27 cellular contexts compared by ENCODE assay signal in the genomic region with DNA sequence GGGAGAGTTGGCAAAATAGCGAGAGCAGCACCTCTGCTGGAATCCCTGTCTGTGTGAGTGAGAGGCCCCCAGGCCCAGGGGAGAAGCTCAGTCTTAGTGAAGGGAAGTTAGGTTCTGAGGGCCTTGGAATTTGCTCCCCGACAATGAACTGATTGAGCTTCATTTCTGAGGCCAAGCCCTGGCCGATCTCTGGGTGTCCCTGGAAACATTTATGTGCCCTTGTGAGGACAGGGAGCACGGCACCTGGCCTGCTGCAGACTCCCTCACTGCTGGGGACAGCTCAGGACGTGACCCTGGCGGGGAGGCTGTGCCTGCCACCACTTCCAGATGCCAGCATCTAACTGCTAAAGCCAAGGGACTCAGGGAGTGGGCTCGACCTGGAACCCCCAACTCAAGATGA. TPM values are rescaled to one million over a fixed set of nuclear protein-coding genes. Genes with fewer than 3 reads are reported as not detected.
DNase-seq lines count a peak whose midpoint lies in the region; ATAC-seq, FAIRE-seq and TF ChIP-seq lines count a peak whose summit lies in the region.
"Had no signal": no experiment of that assay in that cellular context is flagged by ENCODE, and none has a peak within 500 bp of the region (broad histone marks: within the 10 kb centered on the region; RNA-seq: fewer than 3 reads in every experiment).

No MANE protein-coding gene starts in this region.

- no peak overlapping the region for H2BK120ac ChIP-seq in IMR-90 (ENCODE audit: low read depth, low read length)

- ATAC-seq in IMR-90 (ENCODE audit: low read depth), result no peak
- ATAC-seq: A549, GM12878 had no signal

- no peaks in the 10 kb centered on the region for H3K4me1 ChIP-seq in IMR-90 (ENCODE audit: control insufficient read depth, insufficient read depth, low read length)
- H3K4me1 ChIP-seq in neural progenitor cell, result peaks cover 6% of the 10 kb centered on the region
- H3K4me1 ChIP-seq in osteoblast (ENCODE audit: insufficient read depth, low read length), result no peaks in the 10 kb centered on the region
- H3K4me1 ChIP-seq: A549, BE2C had no signal

- no peak overlapping the region for H3K23ac ChIP-seq in IMR-90 (ENCODE audit: low read depth, low read length)

- DNase-seq in T-helper 1 cell (no peak), IMR-90 (no peak), neural progenitor cell (ENCODE audit: low spot score) (no peak), osteoblast (ENCODE audit: insufficient read length, low spot score, missing footprints) (peak; percentile 66), GM12892 (ENCODE audit: insufficient read length) (no peak), OCI-M1 (lab: John Stamatoyannopoulos, UW) (no peak)
- DNase-seq: BE2C; C1 segment of cervical spinal cord; CD4-positive, alpha-beta memory T cell; CD4-positive, CD25-positive, alpha-beta regulatory T cell; CD8-positive, alpha-beta memory T cell; COR-L47; DMS 273 treated with DMSO at 0.1 percent for 48 hours; DMS153; DMS53; DMS79; DND-41; EL; GDM1 had no signal

- no peak overlapping the region for H4K91ac ChIP-seq in IMR-90 (ENCODE audit: insufficient read depth, low read depth, low read length)

- CTCF ChIA-PET in IMR-90 (lab: Yijun Ruan, JAX), result no interaction called here

- H2AK5ac ChIP-seq in IMR-90 (ENCODE audit: low read depth, low read length), result no peak overlapping the region

- in situ Hi-C loops in IMR-90 (cut with MboI; ENCODE audit: low sequenced_read_pairs), result no loop called here

- H3K27ac ChIP-seq in IMR-90 (ENCODE audit: insufficient read depth, low read length) (no peak overlapping the region), neural progenitor cell (no peak overlapping the region), osteoblast (ENCODE audit: low read depth, low read length) (no peak overlapping the region)
- H3K27ac ChIP-seq: 22Rv1, A549, BLaER1 had no signal

- no peak for FAIRE-seq in GM12892 (lab: Jason Lieb, UNC)
- FAIRE-seq: A549, GM12878, GM19239 had no signal

- no peak overlapping the region for H2BK15ac ChIP-seq in IMR-90 (ENCODE audit: low read depth, low read length)

- H3K27me3 ChIP-seq in IMR-90 (ENCODE audit: control insufficient read depth, insufficient read depth, low read length) (peaks cover 49% of the 10 kb centered on the region), neural progenitor cell (no peaks in the 10 kb centered on the region), osteoblast (ENCODE audit: insufficient read depth, low read length) (peaks cover 9% of the 10 kb centered on the region)
- H3K27me3 ChIP-seq: BE2C, BLaER1 had no signal

- no peaks in the 10 kb centered on the region for H3K36me3 Mint-ChIP-seq in T-helper 1 cell treated with Interleukin-12 subunit alpha and Interleukin-12 subunit beta and Interleukin-4 antibody, amounts not matched to agents 30 μg/mL and 1 μg/mL, for 36 hours (ENCODE audit: low read depth)
- no peaks in the 10 kb centered on the region for H3K36me3 Mint-ChIP-seq in neural progenitor cell
- H3K36me3 Mint-ChIP-seq: CD14-positive monocyte; CD4-positive, alpha-beta memory T cell; CD4-positive, CD25-positive, alpha-beta regulatory T cell; CD8-positive, alpha-beta memory T cell had no signal

- no peaks in the 10 kb centered on the region for H3K9me3 Mint-ChIP-seq in T-helper 1 cell treated with Interleukin-12 subunit alpha and Interleukin-12 subunit beta and Interleukin-4 antibody, amounts not matched to agents 30 μg/mL and 1 μg/mL, for 36 hours
- H3K9me3 Mint-ChIP-seq in neural progenitor cell, result no peaks in the 10 kb centered on the region
- H3K9me3 Mint-ChIP-seq: CD4-positive, CD25-positive, alpha-beta regulatory T cell; CD8-positive, alpha-beta memory T cell had no signal

- H3K18ac ChIP-seq in IMR-90 (ENCODE audit: low read depth, low read length), result no peak overlapping the region

- no peak for TF ChIP-seq POLR2A in IMR-90 (IDR thresholded peaks at IDR 0.05; ENCODE audit: low read depth, low read length)
- no peak for TF ChIP-seq POLR2A in GM12892 (IDR thresholded peaks at IDR 0.05; ENCODE audit: low read depth, low read length)

- H3K79me1 ChIP-seq in IMR-90 (ENCODE audit: low read depth in 1 of 2, low read length in 2 of 2), result no peaks in the 10 kb centered on the region

- H3K4me1 Mint-ChIP-seq in T-helper 1 cell treated with Interleukin-12 subunit alpha and Interleukin-12 subunit beta and Interleukin-4 antibody, amounts not matched to agents 30 μg/mL and 1 μg/mL, for 36 hours (ENCODE audit: low read depth), result peaks cover 2% of the 10 kb centered on the region
- H3K4me1 Mint-ChIP-seq in neural progenitor cell, result peaks cover 21% of the 10 kb centered on the region

- peaks cover 3% of the 10 kb centered on the region for H3F3A ChIP-seq in neural progenitor cell (ENCODE audit: low read depth)

- intact Hi-C loops in IMR-90 (cut with micrococcal nuclease), result no loop called here

- no peak overlapping the region for H2BK20ac ChIP-seq in IMR-90 (ENCODE audit: low read depth, low read length)

- no peak for TF ChIP-seq RAD21 in IMR-90 (IDR thresholded peaks at IDR 0.05; ENCODE audit: low read length)

- H3K9me1 ChIP-seq in IMR-90 (ENCODE audit: insufficient read depth, low read length), result no peaks in the 10 kb centered on the region

- H2AK9ac ChIP-seq in IMR-90 (replicated peaks; ENCODE audit: low read depth, low read length, poor library complexity), result no peak overlapping the region

- H3K4ac ChIP-seq in IMR-90 (ENCODE audit: low read depth, low read length), result no peak overlapping the region

- no peaks in the 10 kb centered on the region for H3K27me3 Mint-ChIP-seq in T-helper 1 cell treated with Interleukin-12 subunit alpha and Interleukin-12 subunit beta and Interleukin-4 antibody, amounts not matched to agents 30 μg/mL and 1 μg/mL, for 36 hours (ENCODE audit: low read depth)
- peaks cover 15% of the 10 kb centered on the region for H3K27me3 Mint-ChIP-seq in neural progenitor cell (ENCODE audit: insufficient read depth, low read depth)
- H3K27me3 Mint-ChIP-seq: CD4-positive, CD25-positive, alpha-beta regulatory T cell had no signal

- no peak overlapping the region for H3K4me3 Mint-ChIP-seq in T-helper 1 cell treated with Interleukin-12 subunit alpha and Interleukin-12 subunit beta and Interleukin-4 antibody, amounts not matched to agents 30 μg/mL and 1 μg/mL, for 36 hours
- H3K4me3 Mint-ChIP-seq in neural progenitor cell, result no peak overlapping the region
- H3K4me3 Mint-ChIP-seq: CD4-positive, alpha-beta memory T cell; CD8-positive, alpha-beta memory T cell had no signal

- H4K5ac ChIP-seq in IMR-90 (ENCODE audit: low read depth, low read length), result no peak overlapping the region

- no peak overlapping the region for H3K14ac ChIP-seq in IMR-90 (replicated peaks; ENCODE audit: low read depth, low read length)

- H3K9ac ChIP-seq in IMR-90 (ENCODE audit: low read depth, low read length), result no peak overlapping the region
- H3K9ac ChIP-seq in neural progenitor cell, result no peak overlapping the region
- H3K9ac ChIP-seq: BLaER1 had no signal

- no peak for TF ChIP-seq CTCF in IMR-90 (conservative IDR thresholded peaks at IDR 0.05; ENCODE audit: low read depth, low read length)
- TF ChIP-seq CTCF in neural progenitor cell (IDR thresholded peaks at IDR 0.05), result no peak
- TF ChIP-seq CTCF in osteoblast (IDR thresholded peaks at IDR 0.05; ENCODE audit: extremely low read depth, low read depth, low read length), result no peak

- H3K4me3 ChIP-seq in IMR-90 (ENCODE audit: insufficient read depth, low read depth, low read length), result no peak overlapping the region
- H3K4me3 ChIP-seq in neural progenitor cell, result no peak overlapping the region
- no peak overlapping the region for H3K4me3 ChIP-seq in osteoblast (ENCODE audit: insufficient read depth, low read length)
- H3K4me3 ChIP-seq: A549, BLaER1, GM12878 had no signal

- H3K56ac ChIP-seq in IMR-90 (ENCODE audit: extremely low read depth, insufficient read depth, low read length), result no peak overlapping the region

- no peaks in the 10 kb centered on the region for H3K79me2 ChIP-seq in neural progenitor cell (ENCODE audit: low read depth)
- no peaks in the 10 kb centered on the region for H3K79me2 ChIP-seq in osteoblast (ENCODE audit: insufficient read depth, low read length)

- dilution Hi-C loops in IMR-90 (cut with HindIII; ENCODE audit: low sequenced_read_pairs, unreplicated experiment), result no loop called here

- no peak overlapping the region for H4K8ac ChIP-seq in IMR-90 (ENCODE audit: low read depth in 2 of 2, low read length in 2 of 2)

- H3K36me3 ChIP-seq in IMR-90 (ENCODE audit: control insufficient read depth, insufficient read depth, low read length) (no peaks in the 10 kb centered on the region), neural progenitor cell (no peaks in the 10 kb centered on the region), osteoblast (ENCODE audit: insufficient read depth, low read length) (no peaks in the 10 kb centered on the region)
- H3K36me3 ChIP-seq: BE2C, BLaER1 had no signal

- peak overlapping the region; percentile 29 for H3K27ac Mint-ChIP-seq in T-helper 1 cell treated with Interleukin-12 subunit alpha and Interleukin-12 subunit beta and Interleukin-4 antibody, amounts not matched to agents 30 μg/mL and 1 μg/mL, for 36 hours
- peak overlapping the region; percentile 76 for H3K27ac Mint-ChIP-seq in neural progenitor cell
- H3K27ac Mint-ChIP-seq: CD14-positive monocyte; CD4-positive, alpha-beta memory T cell; CD4-positive, CD25-positive, alpha-beta regulatory T cell had no signal

- no peak overlapping the region for H2BK5ac ChIP-seq in IMR-90 (ENCODE audit: low read depth, low read length, poor library complexity, severe bottlenecking)

- H3K4me2 ChIP-seq in IMR-90 (ENCODE audit: low read depth, low read length) (no peak overlapping the region), neural progenitor cell (no peak overlapping the region), osteoblast (ENCODE audit: insufficient read depth, low read length) (no peak overlapping the region)
- H3K4me2 ChIP-seq: A549, BLaER1 had no signal

- H3K9me3 ChIP-seq in IMR-90 (ENCODE audit: control insufficient read depth, insufficient read depth, low read length), result no peaks in the 10 kb centered on the region; the same call in 1 of the 2 replicates
- no peaks in the 10 kb centered on the region for H3K9me3 ChIP-seq in neural progenitor cell (ENCODE audit: low read depth)
- no peaks in the 10 kb centered on the region for H3K9me3 ChIP-seq in osteoblast (ENCODE audit: low read depth, low read length)
- H3K9me3 ChIP-seq: A549, BE2C, BLaER1 had no signal

- POLR2A ChIA-PET in IMR-90 (lab: Charles Lee; ENCODE audit: unreplicated experiment), result no interaction called here

- BruUV-seq in IMR-90 (replicated peaks; lab: Mats Ljungman, UMichigan), result no TSS peak

- H2AFZ ChIP-seq in IMR-90 (replicated peaks; ENCODE audit: low read length, poor library complexity), result peak overlapping the region; percentile 51
- H2AFZ ChIP-seq in neural progenitor cell (replicated peaks), result no peak overlapping the region
- H2AFZ ChIP-seq in osteoblast (ENCODE audit: low read length), result no peak overlapping the region

- 24% methylated on average over 3 of the region's 7 CpGs; no CpG with 5 or more reads in 1 of the 2 experiments for WGBS in IMR-90 (ENCODE audit: extremely low coverage in 2 of 2, insufficient read length in 1 of 2), 2 experiments

- no peaks in the 10 kb centered on the region for H4K20me1 ChIP-seq in IMR-90 (ENCODE audit: insufficient read depth, low read length)
- H4K20me1 ChIP-seq in neural progenitor cell (ENCODE audit: low read depth), result no peaks in the 10 kb centered on the region
- H4K20me1 ChIP-seq in osteoblast (ENCODE audit: insufficient read depth, low read length), result no peaks in the 10 kb centered on the region
- H4K20me1 ChIP-seq: BLaER1 had no signal

RNA-seq across cellular contexts. Expression of gene ARHGAP8, which starts 52.0 kb away (rescaled TPM):
- 0.18 and 0.28 TPM in 2 replicates for total RNA-seq in IMR-90 (2012; rRNA removed)
- 0.06 and 0.21 TPM in 2 replicates for polyA plus RNA-seq in IMR-90 (2012; rRNA removed)
- 0.11 and 0.17 TPM in 2 replicates for polyA plus RNA-seq in IMR-90 (2012; cell fraction: cytosol; rRNA removed)
- 0.78 and 0.85 TPM in 2 replicates for polyA plus RNA-seq in IMR-90 (2012; cell fraction: nucleus; rRNA removed; ENCODE audit: low replicate concordance)
- 3.0 and 8.9 TPM in 2 replicates for total RNA-seq in neural progenitor cell (ENCODE audit: low replicate concordance)
- total RNA-seq in osteoblast, result 0.29 and 0.36 TPM in 2 replicates
- not detected for polyA plus RNA-seq in GM12892 (2012; ENCODE audit: missing spikeins)
- total RNA-seq: A172, GM12878 had no signal
- polyA plus RNA-seq: CD14-positive monocyte; CD4-positive, alpha-beta memory T cell; CD8-positive, alpha-beta memory T cell had no signal
